8 cellular contexts compared by ENCODE assay signal in the genomic region with DNA sequence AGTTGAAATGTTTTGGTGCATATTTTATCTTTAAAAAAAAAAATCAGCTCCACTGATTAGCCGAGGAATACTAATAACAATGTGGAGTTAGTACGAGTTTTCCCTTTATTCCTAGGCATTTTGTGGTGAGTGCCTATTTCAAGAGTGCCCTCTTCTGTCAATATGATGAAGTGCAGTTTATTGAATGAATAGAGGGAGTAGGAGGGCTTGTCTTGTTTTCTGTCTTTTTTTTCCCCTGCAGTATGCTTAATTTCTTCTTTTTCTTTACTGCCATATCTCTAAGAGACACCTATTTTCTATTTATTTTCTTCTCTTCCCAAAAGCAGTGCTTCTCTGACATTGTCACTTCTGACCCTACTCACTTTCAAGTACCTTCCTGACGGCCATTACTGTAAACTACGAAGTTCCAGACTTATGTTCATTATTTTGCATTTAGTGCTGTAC.
DNase-seq lines count a peak whose midpoint lies in the region; ATAC-seq, FAIRE-seq and TF ChIP-seq lines count a peak whose summit lies in the region.

No MANE protein-coding gene starts in this region.

- DNase-seq in NCI-H2171 treated with DMSO at 0.1 percent for 48 hours (lab: John Stamatoyannopoulos, UW) (peak; percentile 38), NCI-H2171 (lab: John Stamatoyannopoulos, UW) (no peak), NCI-H1694 treated with DMSO at 0.1 percent for 48 hours (lab: John Stamatoyannopoulos, UW) (peak; percentile 44), K562 (ENCODE audit: extremely low read depth in 1 of 4, low spot score in 3 of 4) (peak; percentile 35 to 69 (median 48)), progenitor cell of endocrine pancreas (ENCODE audit: low spot score, unreplicated experiment) (no peak), AG08396 (ENCODE audit: low spot score) (no peak)

- POLR2A ChIA-PET in K562 (lab: Yijun Ruan, JAX), result no interaction called here

- FAIRE-seq in K562 (lab: Jason Lieb, UNC), result peak; percentile 26

- ATAC-seq in K562 (peak; percentile 80), GM19397 (IDR thresholded peaks at IDR 0.05; ENCODE audit: unreplicated experiment) (no peak), GM18870 (IDR thresholded peaks at IDR 0.05; ENCODE audit: unreplicated experiment) (no peak)

- H3K27ac ChIP-seq in K562 (ENCODE audit: extremely low read depth, low read depth, low read length), result no peak overlapping the region

- H3K27ac Mint-ChIP-seq in progenitor cell of endocrine pancreas, result no peak overlapping the region

- H3K4me1 ChIP-seq in K562 (replicated peaks in 1 of 2; ENCODE audit: control insufficient read depth in 2 of 2, insufficient read depth in 2 of 2, low read length in 2 of 2), result peaks cover 0 to 17% of the 10 kb centered on the region in 2 experiments; a peak in 2 of 5 replicates

- no peak overlapping the region for H3K4me3 ChIP-seq in K562

- no peak overlapping the region for H3K4me2 ChIP-seq in K562 (ENCODE audit: insufficient read depth, low read length)

- H3K27me3 ChIP-seq in K562 (ENCODE audit: control insufficient read depth in 2 of 2, insufficient read depth in 2 of 2, low read length in 2 of 2), result no peaks in the 10 kb centered on the region

- no peaks in the 10 kb centered on the region for H3K36me3 ChIP-seq in K562 (ENCODE audit: control insufficient read depth, insufficient read depth, low read length)

- TF ChIP-seq POLR2A in K562 (conservative IDR thresholded peaks at IDR 0.05), result no peak

- H3K9ac ChIP-seq in K562 (ENCODE audit: insufficient read depth in 1 of 2, low read depth in 2 of 2, low read length in 2 of 2), result no peak overlapping the region

- intact Hi-C loops in K562 (cut with micrococcal nuclease), result loop anchor here (5.0 to 10.0 kb wide), 2 partner anchors 221 to 296 kb away; partner anchors contain the start of gene PCBD2

- BruUV-seq in K562 (replicated peaks; lab: Mats Ljungman, UMichigan), result no TSS peak

- peak; percentile 33 to 85; a peak in 3 of 4 replicates for TF ChIP-seq RAD21 in K562 (CRISPR knock-in tag; conservative IDR thresholded peaks at IDR 0.05 in 1 of 2, IDR thresholded peaks at IDR 0.05 in 1 of 2)

- H3K4me1 Mint-ChIP-seq in progenitor cell of endocrine pancreas (ENCODE audit: low read depth), result peaks cover under 1% of the 10 kb centered on the region

- CTCF ChIA-PET in K562 (lab: Yijun Ruan, JAX; ENCODE audit: low intra/inter-chr PET ratio), result interaction anchor here (0.6 to 1.2 kb wide), 5 partner anchors 185 to 326 kb away, joined by 3 to 5 read pairs (median 3); no protein-coding TSS in a partner anchor

- H3K79me2 ChIP-seq in K562 (ENCODE audit: control insufficient read depth, insufficient read depth, low read length), result no peaks in the 10 kb centered on the region

- no peak overlapping the region for H3K4me3 Mint-ChIP-seq in progenitor cell of endocrine pancreas (ENCODE audit: low read depth)

- H3K9me1 ChIP-seq in K562 (ENCODE audit: control insufficient read depth, insufficient read depth, low read length), result no peaks in the 10 kb centered on the region

- peaks cover 9% of the 10 kb centered on the region for H3K9me3 ChIP-seq in K562 (replicated peaks; ENCODE audit: control insufficient read depth, insufficient read depth, low read depth, low read length)

- 55% methylated on average over 4 of the region's 4 CpGs for WGBS in K562 (ENCODE audit: insufficient coverage, low coverage, missing lambda C conversion rate)

- H3K9me3 Mint-ChIP-seq in progenitor cell of endocrine pancreas (ENCODE audit: low read depth), result peaks cover 18% of the 10 kb centered on the region

- TF ChIP-seq EP300 in K562 (IDR thresholded peaks at IDR 0.05; ENCODE audit: low read length), result no peak

- no peak overlapping the region for H2AFZ ChIP-seq in K562 (ENCODE audit: low read depth, low read length)

- H4K20me1 ChIP-seq in K562 (replicated peaks; ENCODE audit: control insufficient read depth, insufficient read depth, low read length), result no peaks in the 10 kb centered on the region

- TF ChIP-seq CTCF in K562 (IDR thresholded peaks at IDR 0.05 in 2 of 3, conservative IDR thresholded peaks at IDR 0.05 in 1 of 3; ENCODE audit: insufficient read depth in 2 of 3, low read depth in 1 of 3, low read length in 3 of 3) (peak; percentile 50 to 66 (median 58); a peak in 4 of 6 replicates), progenitor cell of endocrine pancreas (IDR thresholded peaks at IDR 0.05; ENCODE audit: unreplicated experiment) (peak; percentile 19)

- H3K36me3 Mint-ChIP-seq in progenitor cell of endocrine pancreas (ENCODE audit: insufficient read depth), result peaks cover 6% of the 10 kb centered on the region

- in situ Hi-C loops in K562 (cut with MboI), result no loop called here

- peaks cover 8% of the 10 kb centered on the region for H3K27me3 Mint-ChIP-seq in progenitor cell of endocrine pancreas

TF ChIP-seq in K562, 482 proteins besides CTCF, POLR2A, EP300 and RAD21:
- TF ChIP-seq KLF16 (IDR thresholded peaks at IDR 0.05), result no peak
- TF ChIP-seq CC2D1A (IDR thresholded peaks at IDR 0.05), result 0 out of 2 replicates have a peak, but pooled peaks have one; percentile 40
- 0 out of 2 replicates have a peak, but pooled peaks have one; percentile 20 for TF ChIP-seq SMC3 (conservative IDR thresholded peaks at IDR 0.05; ENCODE audit: insufficient read depth, low read depth, low read length)
- 0 out of 2 replicates have a peak, but pooled peaks have one; percentile 5 for TF ChIP-seq NFATC3 (IDR thresholded peaks at IDR 0.05)
- TF ChIP-seq ZNF512 (tag; IDR thresholded peaks at IDR 0.05), result 0 out of 2 replicates have a peak, but pooled peaks have one; percentile 9
- TF ChIP-seq ARHGAP35 (IDR thresholded peaks at IDR 0.05; ENCODE audit: partially characterized antibody), result no peak

Comparison
In these comparisons a context has a peak if more than half of its experiments do, and no peak if none do; other contexts are left out.
1. DNase-seq: peak in NCI-H2171 treated with DMSO at 0.1 percent for 48 hours (single experiment), NCI-H1694 treated with DMSO at 0.1 percent for 48 hours (single experiment) and K562 (4 of 4); none in NCI-H2171 (single experiment), progenitor cell of endocrine pancreas (single experiment) and AG08396 (single experiment).